Comparison of ENCODE assay signal across 22 cellular contexts in genomic region chr9:120956862-120957261, GRCh38. TPM values are rescaled to one million over a fixed set of nuclear protein-coding genes. Genes with fewer than 3 reads are reported as not detected.
A peak's percentile ranks its signal among the peaks of the same experiment; 100 is the strongest.
DNase-seq lines count a peak whose midpoint lies in the region; ATAC-seq, FAIRE-seq and TF ChIP-seq lines count a peak whose summit lies in the region.
"Had no signal": no experiment of that assay in that cellular context is flagged by ENCODE, and none has a peak within 500 bp of the region (broad histone marks: within the 10 kb centered on the region; RNA-seq: fewer than 3 reads in every experiment).

No MANE protein-coding gene starts in this region.

- H3K27me3 ChIP-seq in K562 (ENCODE audit: control insufficient read depth in 2 of 2, insufficient read depth in 2 of 2, low read length in 2 of 2) (no peaks in the 10 kb centered on the region; a peak in 3 of 5 replicates), foreskin keratinocyte (no peaks in the 10 kb centered on the region)
- H3K27me3 ChIP-seq: BLaER1 treated with 17β-estradiol and CSF1 and Interleukin-3, amounts not matched to agents 10 nM and 100 nM had no signal

- TF ChIP-seq POLR2A in A549 (IDR thresholded peaks at IDR 0.05; ENCODE audit: low read length): no peak
- TF ChIP-seq POLR2A in K562 (conservative IDR thresholded peaks at IDR 0.05): no peak

- no peak overlapping the region for H3K4me2 ChIP-seq in A549
- no peak overlapping the region for H3K4me2 ChIP-seq in K562 (ENCODE audit: insufficient read depth, low read length)
- H3K4me2 ChIP-seq: BLaER1 treated with 17β-estradiol and CSF1 and Interleukin-3, amounts not matched to agents 10 nM and 100 nM had no signal

- in situ Hi-C loops in K562 (cut with MboI): no loop called here

- 94% methylated on average over 3 of the region's 3 CpGs for WGBS in A549 (ENCODE audit: missing lambda C conversion rate)
- WGBS in K562 (ENCODE audit: insufficient coverage, low coverage, missing lambda C conversion rate): 37% methylated on average over 3 of the region's 3 CpGs

- H3K36me3 Mint-ChIP-seq in activated naive CD8-positive, alpha-beta T cell treated with anti-CD3 and anti-CD28 coated beads for 36 hours: no peaks in the 10 kb centered on the region
- H3K36me3 Mint-ChIP-seq: CD8-positive, alpha-beta T cell had no signal

- H2AFZ ChIP-seq in K562 (ENCODE audit: low read depth, low read length): no peak overlapping the region

- DNase-seq in A549 (ENCODE audit: low read depth in 1 of 2, low spot score in 1 of 2) (no peak), K562 (ENCODE audit: extremely low read depth in 1 of 4, low spot score in 3 of 4) (no peak), foreskin keratinocyte (no peak)
- no peak for DNase-seq in activated naive CD8-positive, alpha-beta T cell treated with anti-CD3 and anti-CD28 coated beads for 36 hours
- DNase-seq: 8988T; AML-193; Caco-2; Calu3; CD4-positive, alpha-beta T cell; CD8-positive, alpha-beta T cell; DMS79 treated with DMSO at 0.1 percent for 48 hours; GDM1 had no signal

- CTCF ChIA-PET in A549 (lab: Yijun Ruan, JAX): interaction anchor here (1.9 kb wide), 1 partner anchor 24 kb away, joined by 5 read pairs; no protein-coding TSS in a partner anchor
- CTCF ChIA-PET in K562 (lab: Yijun Ruan, JAX; ENCODE audit: low intra/inter-chr PET ratio): no interaction called here

- H3K9me3 ChIP-seq in A549 (no peaks in the 10 kb centered on the region), K562 (replicated peaks; ENCODE audit: control insufficient read depth, insufficient read depth, low read depth, low read length) (no peaks in the 10 kb centered on the region)
- H3K9me3 ChIP-seq: BLaER1 treated with 17β-estradiol and CSF1 and Interleukin-3, amounts not matched to agents 10 nM and 100 nM; Caco-2 had no signal

- H3K36me3 ChIP-seq in K562 (ENCODE audit: control insufficient read depth, insufficient read depth, low read length): no peaks in the 10 kb centered on the region
- H3K36me3 ChIP-seq: BLaER1 treated with 17β-estradiol and CSF1 and Interleukin-3, amounts not matched to agents 10 nM and 100 nM had no signal

- H3K4me3 ChIP-seq in A549 (no peak overlapping the region), K562 (no peak overlapping the region)
- H3K4me3 ChIP-seq: BLaER1 treated with 17β-estradiol and CSF1 and Interleukin-3, amounts not matched to agents 10 nM and 100 nM; GM12878 had no signal

- H3K9ac ChIP-seq in K562 (ENCODE audit: insufficient read depth in 1 of 2, low read depth in 2 of 2, low read length in 2 of 2): no peak overlapping the region
- H3K9ac ChIP-seq: BLaER1 treated with 17β-estradiol and CSF1 and Interleukin-3, amounts not matched to agents 10 nM and 100 nM had no signal

- H4K20me1 ChIP-seq in K562 (replicated peaks; ENCODE audit: control insufficient read depth, insufficient read depth, low read length): no peaks in the 10 kb centered on the region
- H4K20me1 ChIP-seq: BLaER1 treated with 17β-estradiol and CSF1 and Interleukin-3, amounts not matched to agents 10 nM and 100 nM had no signal

- intact Hi-C loops in K562 (cut with micrococcal nuclease): no loop called here

- TF ChIP-seq RAD21 in A549 (conservative IDR thresholded peaks at IDR 0.05 in 1 of 2, IDR thresholded peaks at IDR 0.05 in 1 of 2) (no peak), K562 (CRISPR knock-in tag; conservative IDR thresholded peaks at IDR 0.05 in 1 of 2, IDR thresholded peaks at IDR 0.05 in 1 of 2) (no peak)

- no peak overlapping the region for H3K4me3 Mint-ChIP-seq in activated naive CD8-positive, alpha-beta T cell treated with anti-CD3 and anti-CD28 coated beads for 36 hours
- H3K4me3 Mint-ChIP-seq: B cell; CD4-positive, alpha-beta T cell; CD8-positive, alpha-beta T cell had no signal

- H3K27ac ChIP-seq in A549: no peak overlapping the region
- no peak overlapping the region for H3K27ac ChIP-seq in K562 (ENCODE audit: extremely low read depth, low read depth, low read length)
- no peak overlapping the region for H3K27ac ChIP-seq in foreskin keratinocyte
- H3K27ac ChIP-seq: BLaER1 treated with 17β-estradiol and CSF1 and Interleukin-3, amounts not matched to agents 10 nM and 100 nM; C4-2B had no signal

- FAIRE-seq in A549 (lab: Jason Lieb, UNC) (no peak), G401.6 (lab: Jason Lieb, UNC) (peak; percentile 28), K562 (lab: Jason Lieb, UNC) (no peak)
- FAIRE-seq: A204.1, D721Med, GM12878, GM12892, GM18507 had no signal

- no peak overlapping the region for H3K27ac Mint-ChIP-seq in activated naive CD8-positive, alpha-beta T cell treated with anti-CD3 and anti-CD28 coated beads for 36 hours
- H3K27ac Mint-ChIP-seq: B cell; CD4-positive, alpha-beta T cell; CD8-positive, alpha-beta T cell had no signal

- BruUV-seq in K562 (replicated peaks; lab: Mats Ljungman, UMichigan): no TSS peak

- H3K4me1 ChIP-seq in A549: no peaks in the 10 kb centered on the region
- H3K4me1 ChIP-seq in K562 (replicated peaks in 1 of 2; ENCODE audit: control insufficient read depth in 2 of 2, insufficient read depth in 2 of 2, low read length in 2 of 2): no peaks in the 10 kb centered on the region
- H3K4me1 ChIP-seq in foreskin keratinocyte: no peaks in the 10 kb centered on the region
- H3K4me1 ChIP-seq: Caco-2 had no signal

- TF ChIP-seq EP300 in A549 (IDR thresholded peaks at IDR 0.05) (no peak), K562 (IDR thresholded peaks at IDR 0.05; ENCODE audit: low read length) (no peak)

- no peaks in the 10 kb centered on the region for H3K9me3 Mint-ChIP-seq in activated naive CD8-positive, alpha-beta T cell treated with anti-CD3 and anti-CD28 coated beads for 36 hours
- H3K9me3 Mint-ChIP-seq: CD4-positive, alpha-beta T cell; CD8-positive, alpha-beta T cell had no signal

- TF ChIP-seq CTCF in A549 (IDR thresholded peaks at IDR 0.05): no peak
- TF ChIP-seq CTCF in K562 (IDR thresholded peaks at IDR 0.05 in 2 of 3, conservative IDR thresholded peaks at IDR 0.05 in 1 of 3; ENCODE audit: insufficient read depth in 2 of 3, low read depth in 1 of 3, low read length in 3 of 3): no peak
- TF ChIP-seq CTCF in foreskin keratinocyte (conservative IDR thresholded peaks at IDR 0.05): no peak

- H3K27me3 Mint-ChIP-seq in activated naive CD8-positive, alpha-beta T cell treated with anti-CD3 and anti-CD28 coated beads for 36 hours: no peaks in the 10 kb centered on the region
- H3K27me3 Mint-ChIP-seq: B cell; CD4-positive, alpha-beta T cell had no signal

- H3K4me1 Mint-ChIP-seq in activated naive CD8-positive, alpha-beta T cell treated with anti-CD3 and anti-CD28 coated beads for 36 hours: no peaks in the 10 kb centered on the region
- H3K4me1 Mint-ChIP-seq: B cell had no signal

- no peaks in the 10 kb centered on the region for H3K9me1 ChIP-seq in K562 (ENCODE audit: control insufficient read depth, insufficient read depth, low read length)

- POLR2A ChIA-PET in A549 (lab: Yijun Ruan, JAX): no interaction called here
- POLR2A ChIA-PET in K562 (lab: Yijun Ruan, JAX): interaction anchor here (1.3 kb wide), 1 partner anchor 13 kb away, joined by 5 read pairs; no protein-coding TSS in a partner anchor

- ATAC-seq in A549 (no peak), K562 (no peak), foreskin keratinocyte (no peak), HG02588 (IDR thresholded peaks at IDR 0.05; ENCODE audit: unreplicated experiment) (no peak)
- ATAC-seq: CD8-positive, alpha-beta T cell; GM12878 had no signal

- no peaks in the 10 kb centered on the region for H3K79me2 ChIP-seq in K562 (ENCODE audit: control insufficient read depth, insufficient read depth, low read length)

TF ChIP-seq in A549, 52 proteins besides CTCF, POLR2A, EP300 and RAD21 (continues in another document):
- TF ChIP-seq FOSB (CRISPR knock-in tag; IDR thresholded peaks at IDR 0.05) (no peak), KDM1A (IDR thresholded peaks at IDR 0.05; ENCODE audit: low read depth) (no peak), CEBPB (IDR thresholded peaks at IDR 0.05) (peak; percentile 38 to 49; a peak in 2 of 4 replicates)

RNA-seq across cellular contexts. Expression of gene TRAF1, which starts 30.3 kb away (rescaled TPM):
- polyA plus RNA-seq in A549 (2011; rRNA removed): 3.4 and 4.1 TPM in 2 replicates
- polyA plus RNA-seq in A549 (2012; cell fraction: cytosol; rRNA removed): 2.1 and 2.6 TPM in 2 replicates
- polyA plus RNA-seq in A549 (2012; cell fraction: nucleus; rRNA removed): 8.0 and 8.1 TPM in 2 replicates
- 2.0 to 4.6 TPM (median 2.1 TPM) in 3 replicates for polyA plus RNA-seq in A549 (2017; fragmentation: RNase III; extraction: RNeasy Plus Mini Kit Qiagen cat#74134 plus additional on column Dnase treatment)
- 3.8 and 5.4 TPM in 2 replicates for polyA minus RNA-seq in A549 (2011; rRNA and poly(A)+ RNA removed)
- total RNA-seq in K562 (2011; cell fraction: chromatin; rRNA removed; ENCODE audit: low replicate concordance): 2.6 and 5.9 TPM in 2 replicates
- 3.0 and 4.3 TPM in 2 replicates for total RNA-seq in K562 (2011; cell fraction: nucleolus; rRNA removed)
- total RNA-seq in K562 (2011; cell fraction: nucleoplasm; rRNA removed): 2.1 and 2.3 TPM in 2 replicates
- total RNA-seq in K562 (2014; rRNA removed): not detected in 2 replicates
- 0.04 TPM in 1 of 2 replicates, not detected in the other for total RNA-seq in K562 (2014; rRNA removed; fragmentation: Illumina TruSeq; extraction: Trizol)
- 0.04 TPM in 1 of 2 replicates, not detected in the other for total RNA-seq in K562 (2015; rRNA removed; fragmentation: Illumina TruSeq; extraction: Trizol)
- 0.38 and 0.47 TPM in 2 replicates for total RNA-seq in K562 (2021)
- 0.37 and 1.1 TPM in 2 replicates for polyA plus RNA-seq in K562 (2011; rRNA removed)
- polyA plus RNA-seq in K562 (2011; cell fraction: cytosol; rRNA removed): 0.29 and 1.3 TPM in 2 replicates
- 0.18 and 1.4 TPM in 2 replicates for polyA plus RNA-seq in K562 (2011; cell fraction: nucleus; rRNA removed)
- polyA plus RNA-seq in K562 (2012): 0.13 and 0.18 TPM in 2 replicates
- polyA plus RNA-seq in K562 (2014; fragmentation: Illumina TruSeq; extraction: Trizol): 0.06 and 0.12 TPM in 2 replicates
- under 1 TPM in 1 of 2 experiments, not detected in 1; 0.01 TPM for polyA plus RNA-seq in K562 (2014; fragmentation: Nextera tagmentation; extraction: Ambion mirVana)
- polyA plus RNA-seq in K562 (2014; rRNA removed): 0.01 and 0.03 TPM in 2 replicates
- 1.3 and 3.1 TPM in 2 replicates for polyA minus RNA-seq in K562 (2011; rRNA and poly(A)+ RNA removed)
- polyA minus RNA-seq in K562 (2011; cell fraction: cytosol; rRNA and poly(A)+ RNA removed): 0.76 TPM in 1 of 2 replicates, not detected in the other
- 0.89 and 2.3 TPM in 2 replicates for polyA minus RNA-seq in K562 (2011; cell fraction: nucleus; rRNA and poly(A)+ RNA removed)
- 100 to 1,000 TPM; 169 to 170 TPM for total RNA-seq in activated naive CD8-positive, alpha-beta T cell treated with anti-CD3 and anti-CD28 coated beads for 36 hours
- 0.78 and 0.99 TPM in 2 replicates for total RNA-seq in foreskin keratinocyte
- 0.56 and 0.78 TPM in 2 replicates for polyA plus RNA-seq in foreskin keratinocyte

Comparison
In these comparisons a context has a peak if more than half of its experiments do, and no peak if none do; other contexts are left out.
1. RNA of gene TRAF1, which starts 30.3 kb away (total RNA-seq): 169 to 170 TPM in activated naive CD8-positive, alpha-beta T cell treated with anti-CD3 and anti-CD28 coated beads for 36 hours; 0.78 to 0.99 TPM in foreskin keratinocyte and 0.04 to 5.9 TPM in K562; every median in the first group is over 10 times any median in the second.
2. Of the 35 proteins assayed by ChIP-seq in both K562 and A549: peak only in K562: none; only in A549: none; in both: CEBPB; in neither: 34.